Comparison of ENCODE assay signal across 12 cellular contexts in genomic region chr5:166961028-166961427, GRCh38. TPM values are rescaled to one million over a fixed set of nuclear protein-coding genes. Genes with fewer than 3 reads are reported as not detected.
A peak's percentile ranks its signal among the peaks of the same experiment; 100 is the strongest.
DNase-seq lines count a peak whose midpoint lies in the region; ATAC-seq and TF ChIP-seq lines count a peak whose summit lies in the region.
"Had no signal": no experiment of that assay in that cellular context is flagged by ENCODE, and none has a peak within 500 bp of the region (broad histone marks: within the 10 kb centered on the region; RNA-seq: fewer than 3 reads in every experiment).

No MANE protein-coding gene starts in this region.

- intact Hi-C loops in mammary epithelial cell (cut with micrococcal nuclease): no loop called here

- dilution Hi-C loops in mammary epithelial cell (cut with HindIII; ENCODE audit: low sequenced_read_pairs): no loop called here

- H3K79me2 ChIP-seq in mammary epithelial cell (ENCODE audit: insufficient read depth, low read length): no peaks in the 10 kb centered on the region

- H3K27me3 Mint-ChIP-seq in osteocyte (ENCODE audit: unreplicated experiment): no peaks in the 10 kb centered on the region
- H3K27me3 Mint-ChIP-seq: activated CD8-positive, alpha-beta T cell treated with anti-CD3 and anti-CD28 coated beads for 36 hours; T-cell had no signal

- no peak overlapping the region for H3K4me3 ChIP-seq in mammary epithelial cell (replicated peaks in 1 of 3; ENCODE audit: insufficient read depth in 1 of 3, low read depth in 2 of 3, low read length in 3 of 3)

- H3K36me3 Mint-ChIP-seq in osteocyte (ENCODE audit: unreplicated experiment): no peaks in the 10 kb centered on the region
- H3K36me3 Mint-ChIP-seq: T-cell had no signal

- no peaks in the 10 kb centered on the region for H3K36me3 ChIP-seq in mammary epithelial cell (ENCODE audit: insufficient read depth, low read length)

- no peaks in the 10 kb centered on the region for H3K4me1 ChIP-seq in mammary epithelial cell (ENCODE audit: insufficient read depth, low read length)

- peaks cover 7% of the 10 kb centered on the region for H3K9me3 Mint-ChIP-seq in osteocyte (ENCODE audit: unreplicated experiment)

- CTCF ChIA-PET in mammary epithelial cell (lab: Charles Lee; ENCODE audit: low non-redundant PET): no interaction called here

- H3K9ac ChIP-seq in mammary epithelial cell (ENCODE audit: insufficient read depth, low read length): no peak overlapping the region

- H4K20me1 ChIP-seq in mammary epithelial cell (ENCODE audit: insufficient read depth, low read length): no peaks in the 10 kb centered on the region

- H3K9me3 ChIP-seq in mammary epithelial cell (replicated peaks; ENCODE audit: insufficient read depth, low read length): no peaks in the 10 kb centered on the region

- no peak overlapping the region for H3K4me2 ChIP-seq in mammary epithelial cell (ENCODE audit: insufficient read depth, low read depth, low read length)

- no peak overlapping the region for H2AFZ ChIP-seq in mammary epithelial cell (ENCODE audit: low read depth, low read length)

- in situ Hi-C loops in mammary epithelial cell (cut with MboI; ENCODE audit: low sequenced_read_pairs in 2 of 2): no loop called here

- H3K27ac Mint-ChIP-seq in osteocyte (ENCODE audit: unreplicated experiment): no peak overlapping the region
- H3K27ac Mint-ChIP-seq: activated CD8-positive, alpha-beta T cell treated with anti-CD3 and anti-CD28 coated beads for 36 hours; T-cell had no signal

- 86% methylated on average over 5 of the region's 5 CpGs for WGBS in mammary epithelial cell (ENCODE audit: low coverage, missing lambda C conversion rate)

- TF ChIP-seq POLR2A in erythroblast (IDR thresholded peaks at IDR 0.05; ENCODE audit: low read length): no peak

- H3K27me3 ChIP-seq in mammary epithelial cell (ENCODE audit: insufficient read depth, low read length): no peaks in the 10 kb centered on the region

- DNase-seq in NCI-H82 (lab: John Stamatoyannopoulos, UW) (peak; percentile 48), mammary epithelial cell (no peak), osteocyte (ENCODE audit: extremely low spot score, unreplicated experiment) (no peak), erythroblast (lab: John Stamatoyannopoulos, UW) (no peak)
- no peak for DNase-seq in activated effector memory CD4-positive, alpha-beta T cell treated with Interleukin-2 at 50 U/mL for 16 hours
- DNase-seq: activated CD8-positive, alpha-beta T cell treated with anti-CD3 and anti-CD28 coated beads for 36 hours; activated naive CD4-positive, alpha-beta T cell treated with anti-CD3 and anti-CD28 coated beads, Interleukin-2, amount 50 U/mL, for 16 hours; DMS79; NCI-H524; T-cell had no signal

- ATAC-seq in GM18868 (IDR thresholded peaks at IDR 0.05; ENCODE audit: unreplicated experiment) (peak; percentile 50), GM19452 (IDR thresholded peaks at IDR 0.05; ENCODE audit: unreplicated experiment) (no peak)
- ATAC-seq: activated CD8-positive, alpha-beta T cell treated with anti-CD3 and anti-CD28 coated beads for 36 hours; T-cell had no signal

- H3K4me1 Mint-ChIP-seq in osteocyte (ENCODE audit: unreplicated experiment): no peaks in the 10 kb centered on the region
- H3K4me1 Mint-ChIP-seq: T-cell had no signal

- no peak overlapping the region for H3K4me3 Mint-ChIP-seq in osteocyte (ENCODE audit: unreplicated experiment)
- H3K4me3 Mint-ChIP-seq: activated CD8-positive, alpha-beta T cell treated with anti-CD3 and anti-CD28 coated beads for 36 hours; T-cell had no signal

- BruUV-seq in mammary epithelial cell (replicated peaks; lab: Mats Ljungman, UMichigan): no TSS peak

- TF ChIP-seq CTCF in mammary epithelial cell (conservative IDR thresholded peaks at IDR 0.05 in 1 of 2, IDR thresholded peaks at IDR 0.05 in 1 of 2; ENCODE audit: extremely low read depth in 1 of 2, insufficient read depth in 1 of 2, low read depth in 1 of 2, low read length in 2 of 2) (peak; percentile 3 to 20), osteocyte (IDR thresholded peaks at IDR 0.05) (peak; percentile 35)

- no peak overlapping the region for H3K27ac ChIP-seq in mammary epithelial cell (ENCODE audit: insufficient read depth, low read depth, low read length)

RNA-seq across cellular contexts. Expression of gene TENM2, which starts 17.8 kb away (rescaled TPM):
- total RNA-seq in mammary epithelial cell (100 to 1,000 TPM in 1 of 2 donors, 10 to 100 TPM in 1; 97.0 to 157 TPM), osteocyte (4.6 and 4.8 TPM in 2 replicates)
- 22.4 TPM for polyA plus RNA-seq in mammary epithelial cell
- polyA minus RNA-seq in mammary epithelial cell: 87.6 TPM
- total RNA-seq: activated CD8-positive, alpha-beta T cell treated with anti-CD3 and anti-CD28 coated beads for 36 hours; T-cell had no signal

Comparison
In these comparisons a context has a peak if more than half of its experiments do, and no peak if none do; other contexts are left out.
1. RNA of gene TENM2, which starts 17.8 kb away (total RNA-seq): 97.0 to 157 TPM in mammary epithelial cell; 4.6 to 4.8 TPM in osteocyte; every median in the first group is over 10 times any median in the second.